In genomic region chr1:88124614-88125013, GRCh38 we compare ENCODE assay signal across 38 cellular contexts.
"Had no signal": no experiment of that assay in that cellular context is flagged by ENCODE, and none has a peak within 500 bp of the region (broad histone marks: within the 10 kb centered on the region; RNA-seq: fewer than 3 reads in every experiment).

No MANE protein-coding gene starts in this region.

- H3K9me3 Mint-ChIP-seq: activated B cell treated with CpG ODN at 0.5 μM for 24 hours; activated CD4-positive, alpha-beta memory T cell treated with anti-CD3 and anti-CD28 coated beads for 36 hours; activated CD4-positive, alpha-beta T cell treated with anti-CD3 and anti-CD28 coated beads, Interleukin-2, amount 10 ng/mL, durations not matched to agents 24 days and 14 days; activated CD8-positive, alpha-beta T cell treated with anti-CD3 and anti-CD28 coated beads for 36 hours; activated naive CD4-positive, alpha-beta T cell treated with anti-CD3 and anti-CD28 coated beads for 36 hours; activated naive CD8-positive, alpha-beta T cell treated with anti-CD3 and anti-CD28 coated beads for 36 hours; activated T-cell treated with anti-CD3 and anti-CD28 coated beads, Interleukin-2, amount 50 U/mL, for 4 hours; activated T-helper 1 cell treated with anti-CD3 and anti-CD28 coated beads, Interleukin-12 subunit alpha, Interleukin-12 subunit beta, Interleukin-2, Interleukin-4 antibody, amounts not matched to agents 30 ng/mL and 10 ng/mL and 1 ng/mL, durations not matched to agents 14 hours and 24 hours and 36 hours; brain; T-helper 1 cell treated with Interleukin-12 subunit alpha and Interleukin-12 subunit beta and Interleukin-4 antibody, amounts not matched to agents 30 μg/mL and 1 μg/mL, for 36 hours; T-helper 2 cell treated with Interferon-gamma antibody and Interleukin-4, amounts not matched to agents 5 μg/mL and 100 μg/mL, for 36 hours had no signal

- H3K27ac Mint-ChIP-seq: activated B cell treated with CpG ODN at 0.5 μM for 24 hours; activated CD4-positive, alpha-beta memory T cell treated with anti-CD3 and anti-CD28 coated beads for 36 hours; activated CD4-positive, alpha-beta T cell treated with anti-CD3 and anti-CD28 coated beads, Interleukin-2, amount 10 ng/mL, durations not matched to agents 24 days and 14 days; activated CD8-positive, alpha-beta T cell treated with anti-CD3 and anti-CD28 coated beads for 36 hours; activated naive CD4-positive, alpha-beta T cell treated with anti-CD3 and anti-CD28 coated beads for 36 hours; activated naive CD4-positive, alpha-beta T cell treated with anti-CD3 and anti-CD28 coated beads, Interleukin-2, amount 50 U/mL, for 72 hours; activated naive CD8-positive, alpha-beta T cell treated with anti-CD3 and anti-CD28 coated beads for 36 hours; activated T-cell treated with anti-CD3 and anti-CD28 coated beads, Interleukin-2, amount 50 U/mL, for 72 hours; activated T-helper 1 cell treated with anti-CD3 and anti-CD28 coated beads, Interleukin-12 subunit alpha, Interleukin-12 subunit beta, Interleukin-2, Interleukin-4 antibody, amounts not matched to agents 30 ng/mL and 10 ng/mL and 1 ng/mL, durations not matched to agents 14 hours and 24 hours and 36 hours; activated T-helper 17 cell treated with anti-CD3 and anti-CD28 coated beads, Interleukin-2, amount 50 U/mL, for 72 hours; brain; T-helper 1 cell treated with Interleukin-12 subunit alpha and Interleukin-12 subunit beta and Interleukin-4 antibody, amounts not matched to agents 30 μg/mL and 1 μg/mL, for 36 hours; T-helper 2 cell treated with Interferon-gamma antibody and Interleukin-4, amounts not matched to agents 5 μg/mL and 100 μg/mL, for 36 hours had no signal

- H3K27me3 ChIP-seq: ascending aorta, cardiac muscle cell had no signal

- H3K27ac ChIP-seq: ascending aorta, cardiac muscle cell, VCaP had no signal

- FAIRE-seq: bronchial epithelial cell, TTC549 had no signal

- H3K27me3 Mint-ChIP-seq: activated CD4-positive, alpha-beta T cell treated with anti-CD3 and anti-CD28 coated beads, Interleukin-2, amount 10 ng/mL, durations not matched to agents 24 days and 14 days; central memory CD8-positive, alpha-beta T cell had no signal

- ATAC-seq: activated CD8-positive, alpha-beta T cell treated with anti-CD3 and anti-CD28 coated beads for 36 hours; activated naive CD4-positive, alpha-beta T cell treated with anti-CD3 and anti-CD28 coated beads, Interleukin-2, amount 50 U/mL, for 72 hours; activated T-cell treated with anti-CD3 and anti-CD28 coated beads, Interleukin-2, amount 50 U/mL, for 4 hours; activated T-cell treated with anti-CD3 and anti-CD28 coated beads, Interleukin-2, amount 50 U/mL, for 72 hours; activated T-helper 17 cell treated with anti-CD3 and anti-CD28 coated beads, Interleukin-2, amount 50 U/mL, for 72 hours had no signal

- H3K36me3 ChIP-seq: ascending aorta, cardiac muscle cell had no signal

- H3K4me3 ChIP-seq: ascending aorta, cardiac muscle cell had no signal

- DNase-seq: activated B cell treated with CpG ODN at 0.5 μM for 24 hours; activated CD4-positive, alpha-beta memory T cell treated with anti-CD3 and anti-CD28 coated beads for 36 hours; activated CD4-positive, alpha-beta T cell treated with anti-CD3 and anti-CD28 coated beads for 4 hours; activated CD4-positive, alpha-beta T cell treated with anti-CD3 and anti-CD28 coated beads, Interleukin-2, amount 10 ng/mL, durations not matched to agents 24 days and 14 days; activated CD4-positive, alpha-beta T cell treated with anti-CD3 and anti-CD28 coated beads, Interleukin-2, amount 50 U/mL, for 1 hour; activated CD4-positive, alpha-beta T cell treated with anti-CD3 and anti-CD28 coated beads, Interleukin-2, amount 50 U/mL, for 4 hours; activated CD4-positive, CD25-positive, alpha-beta regulatory T cell treated with anti-CD3 and anti-CD28 coated beads, Interleukin-2, amount 50 U/mL, for 72 hours; activated CD8-positive, alpha-beta memory T cell treated with anti-CD3 and anti-CD28 coated beads, Interleukin-2, amount 50 U/mL, for 4 hours; activated CD8-positive, alpha-beta T cell treated with anti-CD3 and anti-CD28 coated beads for 36 hours; activated effector memory CD4-positive, alpha-beta T cell treated with anti-CD3 and anti-CD28 coated beads, Interleukin-2, amount 50 U/mL, for 16 hours; activated gamma-delta T cell treated with Interleukin-2 at 50 U/mL for 16 hours; activated naive CD4-positive, alpha-beta T cell; activated naive CD4-positive, alpha-beta T cell treated with anti-CD3 and anti-CD28 coated beads for 36 hours; activated naive CD4-positive, alpha-beta T cell treated with anti-CD3 and anti-CD28 coated beads, Interleukin-2, amount 50 U/mL, for 16 hours; activated naive CD8-positive, alpha-beta T cell treated with anti-CD3 and anti-CD28 coated beads for 36 hours; activated T-cell treated with anti-CD3 and anti-CD28 coated beads for 4 hours; activated T-cell treated with anti-CD3 and anti-CD28 coated beads, Interleukin-2, amount 50 U/mL, for 1 hour; activated T-cell treated with anti-CD3 and anti-CD28 coated beads, Interleukin-2, amount 50 U/mL, for 4 hours; activated T-cell treated with anti-CD3 and anti-CD28 coated beads, Interleukin-2, amount 50 U/mL, for 72 hours; amygdala; anterior cingulate cortex; caudate nucleus; cerebellar nuclear complex; T-helper 1 cell; T-helper 2 cell; T-helper 9 cell had no signal

- H3K4me3 Mint-ChIP-seq: activated B cell treated with CpG ODN at 0.5 μM for 24 hours; activated CD4-positive, alpha-beta memory T cell treated with anti-CD3 and anti-CD28 coated beads for 36 hours; activated CD4-positive, alpha-beta T cell treated with anti-CD3 and anti-CD28 coated beads, Interleukin-2, amount 10 ng/mL, durations not matched to agents 24 days and 14 days; activated CD8-positive, alpha-beta T cell treated with anti-CD3 and anti-CD28 coated beads for 36 hours; activated naive CD4-positive, alpha-beta T cell treated with anti-CD3 and anti-CD28 coated beads for 36 hours; activated naive CD8-positive, alpha-beta T cell treated with anti-CD3 and anti-CD28 coated beads for 36 hours; activated T-cell treated with anti-CD3 and anti-CD28 coated beads, Interleukin-2, amount 50 U/mL, for 4 hours; activated T-cell treated with anti-CD3 and anti-CD28 coated beads, Interleukin-2, amount 50 U/mL, for 72 hours; activated T-helper 1 cell treated with anti-CD3 and anti-CD28 coated beads, Interleukin-12 subunit alpha, Interleukin-12 subunit beta, Interleukin-2, Interleukin-4 antibody, amounts not matched to agents 30 ng/mL and 10 ng/mL and 1 ng/mL, durations not matched to agents 14 hours and 24 hours and 36 hours; activated T-helper 17 cell treated with anti-CD3 and anti-CD28 coated beads, Interleukin-2, amount 50 U/mL, for 72 hours; brain; central memory CD8-positive, alpha-beta T cell; T-helper 1 cell treated with Interleukin-12 subunit alpha and Interleukin-12 subunit beta and Interleukin-4 antibody, amounts not matched to agents 30 μg/mL and 1 μg/mL, for 36 hours; T-helper 2 cell treated with Interferon-gamma antibody and Interleukin-4, amounts not matched to agents 5 μg/mL and 100 μg/mL, for 36 hours had no signal

- H3K36me3 Mint-ChIP-seq: activated CD4-positive, alpha-beta memory T cell treated with anti-CD3 and anti-CD28 coated beads for 36 hours; activated naive CD4-positive, alpha-beta T cell treated with anti-CD3 and anti-CD28 coated beads, Interleukin-2, amount 50 U/mL, for 72 hours; activated naive CD8-positive, alpha-beta T cell treated with anti-CD3 and anti-CD28 coated beads for 36 hours; brain had no signal

- H3K9me3 ChIP-seq: ascending aorta had no signal

- H3K4me1 Mint-ChIP-seq: activated B cell treated with CpG ODN at 0.5 μM for 24 hours; activated CD4-positive, alpha-beta T cell treated with anti-CD3 and anti-CD28 coated beads, Interleukin-2, amount 10 ng/mL, durations not matched to agents 24 days and 14 days; activated naive CD8-positive, alpha-beta T cell treated with anti-CD3 and anti-CD28 coated beads for 36 hours; activated T-helper 17 cell treated with anti-CD3 and anti-CD28 coated beads, Interleukin-2, amount 50 U/mL, for 72 hours; brain; central memory CD8-positive, alpha-beta T cell had no signal

- H3K4me1 ChIP-seq: ascending aorta had no signal
